Comparison of ENCODE assay signal across 8 cellular contexts in the genomic region with DNA sequence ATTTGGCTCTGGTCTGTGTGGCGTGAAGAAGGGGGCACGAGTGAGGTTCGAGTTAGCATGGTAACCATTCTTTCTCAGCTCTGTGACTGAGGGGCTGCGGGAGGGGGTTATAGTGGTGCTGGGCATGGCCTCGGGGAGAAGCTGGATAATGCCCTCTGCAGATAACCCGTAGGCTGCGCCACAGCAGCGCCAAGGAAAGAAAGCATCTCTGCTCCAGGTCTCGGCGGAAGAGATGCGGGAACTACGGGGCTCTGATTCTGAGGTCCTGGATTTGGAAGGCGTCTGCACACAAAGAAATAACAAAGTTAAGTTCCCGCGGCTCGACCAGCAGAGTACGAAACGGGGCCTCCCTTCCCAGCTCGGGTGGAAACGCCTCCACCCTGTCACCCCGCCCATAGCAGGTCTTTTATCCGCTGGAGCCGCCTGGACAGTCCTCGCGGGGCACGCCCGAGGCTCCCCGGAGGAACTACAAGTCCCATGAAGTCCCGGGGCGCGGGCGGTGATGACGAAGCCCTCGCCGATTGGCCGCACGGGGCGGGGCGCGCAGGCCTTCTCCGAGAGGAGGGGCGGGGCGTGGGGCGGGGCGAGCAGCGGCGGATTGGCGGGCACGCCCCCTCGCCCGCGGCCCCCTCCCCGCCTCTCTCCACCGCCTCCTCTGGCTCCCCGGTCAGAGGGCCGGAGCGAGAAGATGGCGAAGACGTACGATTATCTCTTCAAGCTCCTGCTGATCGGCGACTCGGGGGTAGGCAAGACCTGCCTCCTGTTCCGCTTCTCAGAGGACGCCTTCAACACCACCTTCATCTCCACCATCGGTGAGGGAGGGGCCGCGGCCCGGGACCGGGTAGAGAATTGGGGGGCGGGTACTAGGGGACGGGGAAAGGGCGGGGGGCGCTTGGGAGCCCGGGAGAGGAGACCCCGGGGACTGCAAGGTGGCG. TPM values are rescaled to one million over a fixed set of nuclear protein-coding genes. Genes with fewer than 3 reads are reported as not detected.
DNase-seq lines count a peak whose midpoint lies in the region; ATAC-seq and TF ChIP-seq lines count a peak whose summit lies in the region.

TSS of gene RAB8B (plus strand) at position 670 of the 935 bp plus-strand sequence. CDS start at position 689, 19 bp downstream.

- peaks cover 45% of the 10 kb centered on the region for H3K4me1 Mint-ChIP-seq in T-helper 17 cell

- ATAC-seq in HG02852 (IDR thresholded peaks at IDR 0.05; ENCODE audit: unreplicated experiment): peak; percentile 77
- peak; percentile 79 for ATAC-seq in T-helper 17 cell
- peak; percentile 99 to 100 for ATAC-seq in left cardiac atrium
- peak; percentile 99 for ATAC-seq in upper lobe of left lung (ENCODE audit: low FRiP score in 2 of 2)

- H3K27ac ChIP-seq in upper lobe of left lung: peak within 1 kb of the TSS; percentile 87 to 98 (median 96)

- no peaks in the 10 kb centered on the region for H3K9me3 ChIP-seq in T-helper 17 cell (ENCODE audit: control insufficient read depth, low read length, poor library complexity, severe bottlenecking)
- no peaks in the 10 kb centered on the region for H3K9me3 ChIP-seq in upper lobe of left lung

- H3K4me1 ChIP-seq in upper lobe of left lung: peaks cover 30 to 45% (median 39%) of the 10 kb centered on the region in 4 donors

- peaks cover 9% of the 10 kb centered on the region for H3K36me3 Mint-ChIP-seq in T-helper 17 cell (ENCODE audit: low read depth)

- H3K27me3 Mint-ChIP-seq in T-helper 17 cell: no peaks in the 10 kb centered on the region

- 1% methylated on average over 36 to 57 of the region's 77 CpGs for WGBS in upper lobe of left lung, 2 donors

- TF ChIP-seq CTCF in upper lobe of left lung (IDR thresholded peaks at IDR 0.05): peak in 3 of 6 experiments; percentile 4 to 24 (median 12)

- DNase-seq in NCI-H146 (lab: John Stamatoyannopoulos, UW) (peak; percentile 96), T-helper 17 cell (peak; percentile 94 to 100 (median 98)), amniotic stem cell (lab: John Stamatoyannopoulos, UW) (peak; percentile 85), left cardiac atrium (peak; percentile 99), posterior vena cava (ENCODE audit: low spot score) (peak; percentile 100), upper lobe of left lung (peak; percentile 99 to 100)

- no peaks in the 10 kb centered on the region for H3K27me3 ChIP-seq in upper lobe of left lung

- no peak for TF ChIP-seq EP300 in upper lobe of left lung (IDR thresholded peaks at IDR 0.05)

- TF ChIP-seq POLR2A in GM15510 (IDR thresholded peaks at IDR 0.05; ENCODE audit: borderline replicate concordance, extremely low read depth, insufficient read length) (peak; percentile 72), upper lobe of left lung (IDR thresholded peaks at IDR 0.05) (peak in 3 of 4 donors; percentile 6 to 86 (median 46))

- H3K36me3 ChIP-seq in upper lobe of left lung: no peaks in the 10 kb centered on the region

- intact Hi-C loops in left cardiac atrium (cut with DNase I) (no loop called here), posterior vena cava (cut with DNase I) (no loop called here)

- H3K4me3 Mint-ChIP-seq in T-helper 17 cell: peak within 1 kb of the TSS; percentile 100

- peak within 1 kb of the TSS; percentile 100 for H3K27ac Mint-ChIP-seq in T-helper 17 cell

- H3K4me3 ChIP-seq in upper lobe of left lung: peak within 1 kb of the TSS; percentile 80 to 95 (median 87)

RNA-seq across cellular contexts. Expression of gene RAB8B, which starts in this region (rescaled TPM):
- total RNA-seq in T-helper 17 cell (100 to 1,000 TPM in 1 of 2 donors, 10 to 100 TPM in 1; 78.1 to 108 TPM), left cardiac atrium (10 to 100 TPM; 19.7 to 21.9 TPM), posterior vena cava (10 to 100 TPM; 46.8 to 51.8 TPM), upper lobe of left lung (10 to 100 TPM; 10.2 to 54.8 (median 39.2) TPM)

Comparison
In these comparisons a context has a peak if more than half of its experiments do, and no peak if none do; other contexts are left out.
1. Peak in every context shown above with its lines: DNase-seq, ATAC-seq, H3K4me3 ChIP-seq and H3K27ac ChIP-seq.